In the genomic region with DNA sequence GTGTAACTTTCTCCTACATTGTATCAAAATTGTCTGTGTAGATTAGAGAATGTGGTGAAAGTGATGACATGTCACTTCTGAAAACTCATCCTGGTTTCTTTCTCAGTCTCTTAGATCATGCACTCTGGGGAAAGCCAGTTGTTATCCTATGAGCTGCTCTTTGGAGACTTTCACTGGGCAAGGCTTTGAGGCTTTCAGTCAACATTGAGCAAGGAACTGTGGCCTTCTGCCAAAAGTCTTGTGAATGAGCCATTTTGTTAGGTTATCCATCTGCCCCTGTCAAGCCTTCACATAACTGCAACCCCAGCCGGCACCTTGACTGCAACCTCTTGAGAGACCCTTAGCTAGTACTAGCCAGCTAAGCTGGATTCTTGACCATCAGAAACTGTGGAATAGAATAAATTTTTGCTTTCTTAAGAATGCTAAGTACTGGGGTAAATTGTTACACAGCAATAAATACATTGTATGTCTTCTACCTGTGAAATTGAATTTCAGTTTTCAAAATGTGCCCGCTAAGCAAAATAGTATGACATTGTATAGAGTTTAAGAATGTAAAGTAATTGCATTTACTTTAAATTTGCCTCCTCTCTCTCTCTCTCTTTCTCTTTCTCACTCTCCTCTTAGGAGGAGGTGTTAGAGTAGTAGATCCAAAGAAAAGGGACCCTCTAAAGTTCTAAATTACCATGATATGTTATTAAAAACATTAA, we compare ENCODE assay signal across 30 cellular contexts.
DNase-seq lines count a peak whose midpoint lies in the region; ATAC-seq and TF ChIP-seq lines count a peak whose summit lies in the region.
"Had no signal": no experiment of that assay in that cellular context is flagged by ENCODE, and none has a peak within 500 bp of the region (broad histone marks: within the 10 kb centered on the region; RNA-seq: fewer than 3 reads in every experiment).

No MANE protein-coding gene starts in this region.

- intact Hi-C loops in IMR-90 (cut with micrococcal nuclease) (no loop called here), right cardiac atrium (cut with DNase I) (no loop called here)

- H3K27ac Mint-ChIP-seq in effector memory CD8-positive, alpha-beta T cell: no peak overlapping the region
- H3K27ac Mint-ChIP-seq: activated T-helper 2 cell treated with anti-CD3 and anti-CD28 coated beads, Interferon-gamma antibody, Interleukin-2, Interleukin-4, amounts not matched to agents 10 μg/mL and 5 μg/mL and 100 μg/mL, durations not matched to agents 14 hours and 24 hours and 36 hours; stimulated activated naive CD8-positive, alpha-beta T cell treated with anti-CD3 and anti-CD28 coated beads, Interleukin-15, amount 100 ng/mL, for 72 hours had no signal

- POLR2A ChIA-PET in IMR-90 (lab: Charles Lee; ENCODE audit: unreplicated experiment): no interaction called here

- H2AK5ac ChIP-seq in IMR-90 (ENCODE audit: low read depth, low read length): no peak overlapping the region

- 0 out of 2 replicates have a peak, but pooled peaks cover 3% of the 10 kb centered on the region for H3K9me3 ChIP-seq in IMR-90 (ENCODE audit: control insufficient read depth, insufficient read depth, low read length)
- no peaks in the 10 kb centered on the region for H3K9me3 ChIP-seq in right cardiac atrium (ENCODE audit: control insufficient read depth, low read length)
- H3K9me3 ChIP-seq: colonic mucosa, left ventricle myocardium inferior, right lobe of liver, thyroid gland had no signal

- H3K18ac ChIP-seq in IMR-90 (ENCODE audit: low read depth, low read length): no peak overlapping the region

- dilution Hi-C loops in IMR-90 (cut with HindIII; ENCODE audit: low sequenced_read_pairs, unreplicated experiment): no loop called here

- no peak overlapping the region for H2BK120ac ChIP-seq in IMR-90 (ENCODE audit: low read depth, low read length)

- no peak overlapping the region for H3K14ac ChIP-seq in IMR-90 (replicated peaks; ENCODE audit: low read depth, low read length)

- H4K8ac ChIP-seq in IMR-90 (ENCODE audit: low read depth in 2 of 2, low read length in 2 of 2): no peak overlapping the region

- H3K79me1 ChIP-seq in IMR-90 (ENCODE audit: low read depth in 1 of 2, low read length in 2 of 2): no peaks in the 10 kb centered on the region

- no peak overlapping the region for H3K56ac ChIP-seq in IMR-90 (ENCODE audit: extremely low read depth, insufficient read depth, low read length)

- H4K20me1 ChIP-seq in IMR-90 (ENCODE audit: insufficient read depth, low read length): no peaks in the 10 kb centered on the region

- H3K4me1 Mint-ChIP-seq in effector memory CD8-positive, alpha-beta T cell (ENCODE audit: low read depth in 2 of 2): no peaks in the 10 kb centered on the region
- H3K4me1 Mint-ChIP-seq: stimulated activated naive CD8-positive, alpha-beta T cell treated with anti-CD3 and anti-CD28 coated beads, Interleukin-15, amount 100 ng/mL, for 72 hours had no signal

- CTCF ChIA-PET in IMR-90 (lab: Yijun Ruan, JAX): no interaction called here

- H2AFZ ChIP-seq in IMR-90 (replicated peaks; ENCODE audit: low read length, poor library complexity): no peak overlapping the region
- H2AFZ ChIP-seq: parathyroid adenoma had no signal

- H3K27me3 ChIP-seq in IMR-90 (ENCODE audit: control insufficient read depth, insufficient read depth, low read length): no peaks in the 10 kb centered on the region
- H3K27me3 ChIP-seq in right cardiac atrium (ENCODE audit: control insufficient read depth, insufficient read depth): no peaks in the 10 kb centered on the region
- H3K27me3 ChIP-seq: colonic mucosa, right lobe of liver, thyroid gland had no signal

- H3K9me3 Mint-ChIP-seq in effector memory CD8-positive, alpha-beta T cell: peaks cover 0 to 5% of the 10 kb centered on the region in 2 donors

- DNase-seq in IMR-90 (no peak), OCI-M1 (lab: John Stamatoyannopoulos, UW) (peak; percentile 36), epithelial cell of prostate (ENCODE audit: low read depth, low spot score) (peak; percentile 45), skeletal muscle cell (ENCODE audit: low read depth) (peak; percentile 15), NCI-H82 treated with DMSO at 0.1 percent for 48 hours (lab: John Stamatoyannopoulos, UW; ENCODE audit: unreplicated experiment) (no peak), right cardiac atrium (no peak)
- DNase-seq in effector memory CD8-positive, alpha-beta T cell: no peak
- DNase-seq: activated naive CD4-positive, alpha-beta T cell treated with anti-CD3 and anti-CD28 coated beads, Interleukin-2, amount 50 U/mL, for 16 hours; colonic mucosa; COR-L47; DND-41; effector CD4-positive, alpha-beta T cell; erythroblast; GF-D8; glutamatergic neuron; left ventricle myocardium inferior; NCI-H1048; NCI-H1694 treated with DMSO at 0.1 percent for 48 hours; NCI-H2171; NCI-H510A treated with DMSO at 0.1 percent for 48 hours; right lobe of liver; Right ventricle myocardium superior; stimulated activated CD4-positive, alpha-beta T cell treated with anti-CD3 and anti-CD28 coated beads, Interleukin-12 subunit alpha, Interleukin-12 subunit beta, amount 100 ng/mL, for 4 hours; stimulated activated CD4-positive, alpha-beta T cell treated with anti-CD3 and anti-CD28 coated beads, Interleukin-2, amount 100 ng/mL, for 48 hours; stimulated activated naive CD8-positive, alpha-beta T cell treated with anti-CD3 and anti-CD28 coated beads, Interleukin-15, amount 100 ng/mL, for 72 hours; thyroid gland had no signal

- H4K5ac ChIP-seq in IMR-90 (ENCODE audit: low read depth, low read length): no peak overlapping the region

- no peak for TF ChIP-seq CTCF in IMR-90 (conservative IDR thresholded peaks at IDR 0.05; ENCODE audit: low read depth, low read length)

- H3K4ac ChIP-seq in IMR-90 (ENCODE audit: low read depth, low read length): no peak overlapping the region

- H3K4me3 Mint-ChIP-seq in effector memory CD8-positive, alpha-beta T cell: no peak overlapping the region
- H3K4me3 Mint-ChIP-seq: stimulated activated naive CD8-positive, alpha-beta T cell treated with anti-CD3 and anti-CD28 coated beads, Interleukin-15, amount 100 ng/mL, for 72 hours had no signal

- BruUV-seq in IMR-90 (replicated peaks; lab: Mats Ljungman, UMichigan): no TSS peak

- no peaks in the 10 kb centered on the region for H3K36me3 Mint-ChIP-seq in effector memory CD8-positive, alpha-beta T cell (ENCODE audit: insufficient read depth)

- H3K27ac ChIP-seq in IMR-90 (ENCODE audit: insufficient read depth, low read length): no peak overlapping the region
- no peak overlapping the region for H3K27ac ChIP-seq in epithelial cell of prostate
- H3K27ac ChIP-seq in right cardiac atrium (ENCODE audit: low read length): no peak overlapping the region
- H3K27ac ChIP-seq: C4-2B, colonic mucosa, left ventricle myocardium inferior, parathyroid adenoma, right lobe of liver, thyroid gland had no signal

- H2BK5ac ChIP-seq in IMR-90 (ENCODE audit: low read depth, low read length, poor library complexity, severe bottlenecking): no peak overlapping the region

- H3K4me3 ChIP-seq in IMR-90 (ENCODE audit: insufficient read depth, low read depth, low read length) (no peak overlapping the region), skeletal muscle cell (ENCODE audit: low read depth, low read length) (no peak overlapping the region), right cardiac atrium (ENCODE audit: low read length) (no peak overlapping the region)
- H3K4me3 ChIP-seq: colonic mucosa, left ventricle myocardium inferior, right lobe of liver, thyroid gland had no signal

- no peak overlapping the region for H2BK20ac ChIP-seq in IMR-90 (ENCODE audit: low read depth, low read length)

- H2BK15ac ChIP-seq in IMR-90 (ENCODE audit: low read depth, low read length): no peak overlapping the region

- no peak overlapping the region for H4K91ac ChIP-seq in IMR-90 (ENCODE audit: insufficient read depth, low read depth, low read length)

- H3K4me1 ChIP-seq in IMR-90 (ENCODE audit: control insufficient read depth, insufficient read depth, low read length) (no peaks in the 10 kb centered on the region), right cardiac atrium (ENCODE audit: control insufficient read depth, insufficient read depth, low read length) (no peaks in the 10 kb centered on the region)
- H3K4me1 ChIP-seq: colonic mucosa, left ventricle myocardium inferior, parathyroid adenoma, right lobe of liver, thyroid gland had no signal

- no peaks in the 10 kb centered on the region for H3K27me3 Mint-ChIP-seq in effector memory CD8-positive, alpha-beta T cell
- H3K27me3 Mint-ChIP-seq: stimulated activated naive CD8-positive, alpha-beta T cell treated with anti-CD3 and anti-CD28 coated beads, Interleukin-15, amount 100 ng/mL, for 72 hours had no signal

- TF ChIP-seq RAD21 in IMR-90 (IDR thresholded peaks at IDR 0.05; ENCODE audit: low read length): no peak

- no peak overlapping the region for H3K9ac ChIP-seq in IMR-90 (ENCODE audit: low read depth, low read length)
- H3K9ac ChIP-seq: parathyroid adenoma had no signal

- H3K23ac ChIP-seq in IMR-90 (ENCODE audit: low read depth, low read length): no peak overlapping the region

- H3K4me2 ChIP-seq in IMR-90 (ENCODE audit: low read depth, low read length): no peak overlapping the region

- ATAC-seq in IMR-90 (ENCODE audit: low read depth): no peak
- ATAC-seq in right cardiac atrium: no peak
- ATAC-seq in effector memory CD8-positive, alpha-beta T cell (replicated peaks): no peak
- ATAC-seq: Panc1; stimulated activated naive CD8-positive, alpha-beta T cell treated with anti-CD3 and anti-CD28 coated beads, Interleukin-15, amount 100 ng/mL, for 72 hours had no signal

- no peak for TF ChIP-seq POLR2A in IMR-90 (IDR thresholded peaks at IDR 0.05; ENCODE audit: low read depth, low read length)

- no CpG with 5 or more reads among the region's 2 CpGs for WGBS in IMR-90 (ENCODE audit: extremely low coverage in 2 of 2, insufficient read length in 1 of 2), 2 experiments
- WGBS in right cardiac atrium: 76% methylated on average over 2 of the region's 2 CpGs

- H3K36me3 ChIP-seq in IMR-90 (ENCODE audit: control insufficient read depth, insufficient read depth, low read length): no peaks in the 10 kb centered on the region
- H3K36me3 ChIP-seq: colonic mucosa, left ventricle myocardium inferior, right lobe of liver, thyroid gland had no signal

- H3K9me1 ChIP-seq in IMR-90 (ENCODE audit: insufficient read depth, low read length): no peaks in the 10 kb centered on the region

- in situ Hi-C loops in IMR-90 (cut with MboI; ENCODE audit: low sequenced_read_pairs): no loop called here

- no peak overlapping the region for H2AK9ac ChIP-seq in IMR-90 (replicated peaks; ENCODE audit: low read depth, low read length, poor library complexity)

TF ChIP-seq in IMR-90, 13 proteins besides CTCF, POLR2A, EP300 and RAD21 (continues in another document):
- no peak for TF ChIP-seq BHLHE40 (IDR thresholded peaks at IDR 0.05; ENCODE audit: low read depth, low read length)

Comparison
In these comparisons a context has a peak if more than half of its experiments do, and no peak if none do; other contexts are left out.
1. DNase-seq: peak in OCI-M1 (single experiment), epithelial cell of prostate (single experiment) and skeletal muscle cell (single experiment); none in IMR-90 (single experiment), NCI-H82 treated with DMSO at 0.1 percent for 48 hours (single experiment), right cardiac atrium (0 of 3) and effector memory CD8-positive, alpha-beta T cell (0 of 3).